Comparison of ENCODE assay signal across 28 cellular contexts in genomic region chr16:28311413-28311812, GRCh38. TPM values are rescaled to one million over a fixed set of nuclear protein-coding genes. Genes with fewer than 3 reads are reported as not detected.
DNase-seq lines count a peak whose midpoint lies in the region; ATAC-seq and TF ChIP-seq lines count a peak whose summit lies in the region.
"Had no signal": no experiment of that assay in that cellular context is flagged by ENCODE, and none has a peak within 500 bp of the region (broad histone marks: within the 10 kb centered on the region; RNA-seq: fewer than 3 reads in every experiment).

No MANE protein-coding gene starts in this region.

- peaks cover 36% of the 10 kb centered on the region for H3K36me3 ChIP-seq in BLaER1
- H3K36me3 ChIP-seq: upper lobe of left lung had no signal

- H3K9ac ChIP-seq in BLaER1 = peak overlapping the region; percentile 60; the same call in 1 of the 2 replicates
- H3K9ac ChIP-seq: GM23248 had no signal

- H3K36me3 Mint-ChIP-seq in T-helper 2 cell treated with Interferon-gamma antibody and Interleukin-4, amounts not matched to agents 5 μg/mL and 100 μg/mL, for 36 hours (ENCODE audit: low read depth) = peaks cover 2% of the 10 kb centered on the region
- H3K36me3 Mint-ChIP-seq in WTC11 (peaks cover 24% of the 10 kb centered on the region), immature natural killer cell (peaks cover 4 to 18% (median 13%) of the 10 kb centered on the region in 3 donors)

- H3K4me3 Mint-ChIP-seq in T-helper 2 cell treated with Interferon-gamma antibody and Interleukin-4, amounts not matched to agents 5 μg/mL and 100 μg/mL, for 36 hours = peak overlapping the region; percentile 43
- no peak overlapping the region for H3K4me3 Mint-ChIP-seq in WTC11
- H3K4me3 Mint-ChIP-seq in immature natural killer cell = peak overlapping the region; percentile 71 to 85 (median 80)
- H3K4me3 Mint-ChIP-seq: HFFc6 had no signal

- H3K9me3 ChIP-seq in BLaER1 = no peaks in the 10 kb centered on the region
- H3K9me3 ChIP-seq: Caco-2, mucosa of descending colon, psoas muscle, upper lobe of left lung had no signal

- ATAC-seq in WTC11 = no peak
- no peak for ATAC-seq in Right ventricle myocardium superior (ENCODE audit: poor library complexity)
- ATAC-seq in GM21737 (IDR thresholded peaks at IDR 0.05; ENCODE audit: unreplicated experiment) = no peak
- ATAC-seq: mucosa of descending colon had no signal

- peaks cover 6% of the 10 kb centered on the region for H3K9me3 Mint-ChIP-seq in T-helper 2 cell treated with Interferon-gamma antibody and Interleukin-4, amounts not matched to agents 5 μg/mL and 100 μg/mL, for 36 hours
- no peaks in the 10 kb centered on the region; the same call in 1 of the 2 replicates for H3K9me3 Mint-ChIP-seq in WTC11
- no peaks in the 10 kb centered on the region for H3K9me3 Mint-ChIP-seq in immature natural killer cell
- H3K9me3 Mint-ChIP-seq: HFFc6, IgD-negative memory B cell had no signal

- H3K27me3 ChIP-seq in BLaER1 = no peaks in the 10 kb centered on the region
- H3K27me3 ChIP-seq: upper lobe of left lung had no signal

- H3K27ac Mint-ChIP-seq in T-helper 2 cell treated with Interferon-gamma antibody and Interleukin-4, amounts not matched to agents 5 μg/mL and 100 μg/mL, for 36 hours = peak overlapping the region; percentile 82
- H3K27ac Mint-ChIP-seq in WTC11 (no peak overlapping the region), immature natural killer cell (peak overlapping the region; percentile 97 to 99 (median 99))
- H3K27ac Mint-ChIP-seq: HFFc6 had no signal

- POLR2A ChIA-PET in WTC11 (lab: Charles Lee) = no interaction called here

- CTCF ChIA-PET in WTC11 (lab: Charles Lee) = interaction anchor here (1.2 to 4.4 kb wide), 2 partner anchors 10 to 34 kb away, joined by 5 to 18 read pairs; no protein-coding TSS in a partner anchor

- H4K20me1 ChIP-seq in BLaER1 = peaks cover 49% of the 10 kb centered on the region

- peaks cover 25% of the 10 kb centered on the region for H3K4me1 Mint-ChIP-seq in T-helper 2 cell treated with Interferon-gamma antibody and Interleukin-4, amounts not matched to agents 5 μg/mL and 100 μg/mL, for 36 hours (ENCODE audit: low read depth)
- H3K4me1 Mint-ChIP-seq in WTC11 (no peaks in the 10 kb centered on the region), immature natural killer cell (peaks cover 87 to 95% of the 10 kb centered on the region in 2 donors)

- no peak overlapping the region for H3K4me3 ChIP-seq in BLaER1
- H3K4me3 ChIP-seq: GM23248, lung, mucosa of descending colon, psoas muscle, upper lobe of left lung had no signal

- peaks cover 2% of the 10 kb centered on the region for H3K27me3 Mint-ChIP-seq in T-helper 2 cell treated with Interferon-gamma antibody and Interleukin-4, amounts not matched to agents 5 μg/mL and 100 μg/mL, for 36 hours (ENCODE audit: low read depth)
- H3K27me3 Mint-ChIP-seq in WTC11 (ENCODE audit: low read depth) (no peaks in the 10 kb centered on the region), immature natural killer cell (ENCODE audit: low read depth in 3 of 3) (peaks cover 6 to 20% (median 11%) of the 10 kb centered on the region in 3 donors)
- H3K27me3 Mint-ChIP-seq: IgD-negative memory B cell had no signal

- intact Hi-C loops in Right ventricle myocardium superior (cut with DNase I) = no loop called here

- peaks cover 66% of the 10 kb centered on the region for H3K4me1 ChIP-seq in BLaER1
- H3K4me1 ChIP-seq: Caco-2, psoas muscle, upper lobe of left lung had no signal

- H3K27ac ChIP-seq in BLaER1 = peak overlapping the region; percentile 80
- H3K27ac ChIP-seq: epithelial cell of prostate, GM23248, psoas muscle, upper lobe of left lung had no signal

- DNase-seq in T-helper 2 cell treated with Interferon-gamma antibody and Interleukin-4, amounts not matched to agents 5 μg/mL and 100 μg/mL, for 36 hours (ENCODE audit: low spot score) = no peak
- DNase-seq in T-helper 2 cell = no peak
- DNase-seq in WTC11 (ENCODE audit: low spot score) = no peak
- no peak for DNase-seq in immature natural killer cell
- DNase-seq in Right ventricle myocardium superior = no peak
- no peak for DNase-seq in NCI-H2171 treated with DMSO at 0.1 percent for 48 hours (lab: John Stamatoyannopoulos, UW)
- DNase-seq: 8988T; Caco-2; cerebellar nuclear complex; DMS79; GM23248; head of caudate nucleus; HFFc6; kidney glomerular epithelial cell; mucosa of descending colon; NCI-H1105 treated with DMSO at 0.1 percent for 48 hours; NCI-H2029 treated with DMSO at 0.1 percent for 48 hours; NCI-H345; NCI-H774; stimulated activated CD8-positive, alpha-beta memory T cell treated with anti-CD3 and anti-CD28 coated beads, Interleukin-4, amount 100 ng/mL, for 48 hours; upper lobe of left lung had no signal

- peak overlapping the region; percentile 86 for H3K4me2 ChIP-seq in BLaER1

- no peak for TF ChIP-seq CTCF in WTC11 (IDR thresholded peaks at IDR 0.05)

TF ChIP-seq in WTC11, 78 proteins besides CTCF, POLR2A, EP300 and RAD21:
- TF ChIP-seq ZNF121 (CRISPR knock-in tag; IDR thresholded peaks at IDR 0.05) (peak; percentile 90), GTF2I (CRISPR knock-in tag; conservative IDR thresholded peaks at IDR 0.05) (no peak)

RNA-seq across cellular contexts. Expression of gene SBK1, which starts 19.1 kb away (rescaled TPM):
- total RNA-seq in WTC11 (2021) (79.4 to 85.7 TPM (median 82.6 TPM) in 3 replicates), Right ventricle myocardium superior (2.0 TPM)
- 10 to 100 TPM in 1 of 3 donors, 1 to 10 TPM in 2; 5.1 to 14.2 (median 5.1) TPM for polyA plus RNA-seq in immature natural killer cell
- total RNA-seq: GM23248, HFFc6 had no signal
- polyA plus RNA-seq: GM23248 had no signal

RNA-seq across cellular contexts. Expression of gene NPIPB6, which starts 51.9 kb away (rescaled TPM):
- total RNA-seq in WTC11 (2021) = 0.83 to 2.6 TPM (median 2.5 TPM) in 3 replicates
- polyA plus RNA-seq in immature natural killer cell = under 1 TPM in 2 of 3 donors, not detected in 1; 0.12 to 0.19 TPM
- total RNA-seq in Right ventricle myocardium superior = 0.48 TPM
- total RNA-seq: skeletal muscle tissue had no signal

Comparison
In these comparisons a context has a peak if more than half of its experiments do, and no peak if none do; other contexts are left out.
1. RNA of gene SBK1, which starts 19.1 kb away (total RNA-seq): 79.4 to 85.7 TPM in WTC11; 2.0 TPM in Right ventricle myocardium superior (single experiment); every median in the first group is over 10 times any median in the second.